Comparison of ENCODE assay signal across 8 cellular contexts in genomic region chr2:60882971-60883753, GRCh38. TPM values are rescaled to one million over a fixed set of nuclear protein-coding genes. Genes with fewer than 3 reads are reported as not detected.
DNase-seq lines count a peak whose midpoint lies in the region; ATAC-seq and TF ChIP-seq lines count a peak whose summit lies in the region.

No MANE protein-coding gene starts in this region.

- H3K27ac ChIP-seq in CD4-positive, alpha-beta memory T cell (ENCODE audit: low read depth, low read length) = peak overlapping the region; percentile 100
- H3K27ac ChIP-seq in gastroesophageal sphincter (peak overlapping the region; percentile 86 to 98 (median 97)), sigmoid colon (peak overlapping the region; percentile 93 to 99 (median 97))

- H3K4me3 ChIP-seq in CD4-positive, alpha-beta memory T cell (ENCODE audit: low read length in 2 of 2) = peak overlapping the region; percentile 85 to 96
- H3K4me3 ChIP-seq in gastroesophageal sphincter = peak overlapping the region; percentile 64 to 79
- peak overlapping the region; percentile 69 to 95 (median 90) for H3K4me3 ChIP-seq in sigmoid colon

- peaks cover 21 to 51% (median 39%) of the 10 kb centered on the region in 4 donors for H3K4me1 Mint-ChIP-seq in CD4-positive, alpha-beta memory T cell
- peaks cover 38% of the 10 kb centered on the region for H3K4me1 Mint-ChIP-seq in activated CD4-positive, alpha-beta memory T cell treated with anti-CD3 and anti-CD28 coated beads, Interleukin-2, amount 10 ng/mL, durations not matched to agents 7 days and 5 days

- peaks cover 0 to 24% of the 10 kb centered on the region in 2 donors for H3K36me3 Mint-ChIP-seq in CD4-positive, alpha-beta memory T cell
- peaks cover 7% of the 10 kb centered on the region for H3K36me3 Mint-ChIP-seq in activated CD4-positive, alpha-beta memory T cell treated with anti-CD3 and anti-CD28 coated beads, Interleukin-2, amount 10 ng/mL, durations not matched to agents 7 days and 5 days (ENCODE audit: low read depth)

- H3K27me3 ChIP-seq in CD4-positive, alpha-beta memory T cell (ENCODE audit: insufficient read depth, low read length) = no peaks in the 10 kb centered on the region
- H3K27me3 ChIP-seq in gastroesophageal sphincter (no peaks in the 10 kb centered on the region), sigmoid colon (no peaks in the 10 kb centered on the region)

- peak overlapping the region; percentile 91 to 100 (median 99) for H3K27ac Mint-ChIP-seq in CD4-positive, alpha-beta memory T cell
- peak overlapping the region; percentile 96 for H3K27ac Mint-ChIP-seq in activated CD4-positive, alpha-beta memory T cell treated with anti-CD3 and anti-CD28 coated beads, Interleukin-2, amount 10 ng/mL, durations not matched to agents 7 days and 5 days

- no peaks in the 10 kb centered on the region for H3K9me3 ChIP-seq in CD4-positive, alpha-beta memory T cell (ENCODE audit: control insufficient read depth in 1 of 2, low read length in 2 of 2)
- H3K9me3 ChIP-seq in gastroesophageal sphincter (no peaks in the 10 kb centered on the region), sigmoid colon (no peaks in the 10 kb centered on the region)

- TF ChIP-seq POLR2A in gastroesophageal sphincter (IDR thresholded peaks at IDR 0.05) (no peak), sigmoid colon (IDR thresholded peaks at IDR 0.05) (no peak)

- CTCF ChIA-PET in CD4-positive, alpha-beta memory T cell (lab: Charles Lee; ENCODE audit: partially characterized antibody) = interaction anchor here (1.0 to 2.8 kb wide), 10 partner anchors 8 to 137 kb away, joined by 3 to 21 read pairs (median 5); no protein-coding TSS in a partner anchor
- CTCF ChIA-PET in activated CD4-positive, alpha-beta memory T cell treated with anti-CD3 and anti-CD28 coated beads, Interleukin-2, amount 10 ng/mL, durations not matched to agents 7 days and 5 days (lab: Charles Lee) = interaction anchor here (0.7 to 2.5 kb wide), 5 partner anchors 18 to 123 kb away, joined by 3 to 7 read pairs (median 4); no protein-coding TSS in a partner anchor

- 16 to 19% methylated on average over 6 to 8 of the region's 8 CpGs for WGBS in gastroesophageal sphincter (ENCODE audit: low coverage in 1 of 2), 2 donors
- 2 to 6% methylated on average over 8 of the region's 8 CpGs for whole genome bisulfite sequencing in sigmoid colon, 2 donors

- no peak for TF ChIP-seq EP300 in gastroesophageal sphincter (IDR thresholded peaks at IDR 0.05)
- no peak for TF ChIP-seq EP300 in sigmoid colon (IDR thresholded peaks at IDR 0.05)

- POLR2A ChIA-PET in CD4-positive, alpha-beta memory T cell (lab: Charles Lee; ENCODE audit: partially characterized antibody) = interaction anchor here (0.5 to 4.3 kb wide), 19 partner anchors 14 to 655 kb away, joined by 3 to 99 read pairs (median 7); partner anchors contain the start of genes PAPOLG, PEX13, PUS10 and XPO1
- POLR2A ChIA-PET in activated CD4-positive, alpha-beta memory T cell treated with anti-CD3 and anti-CD28 coated beads, Interleukin-2, amount 10 ng/mL, durations not matched to agents 7 days and 5 days (lab: Charles Lee) = interaction anchor here (0.8 to 4.5 kb wide), 14 partner anchors 8 to 295 kb away, joined by 3 to 39 read pairs (median 6); partner anchors contain the start of genes PAPOLG, PEX13 and PUS10

- TF ChIP-seq CTCF in gastroesophageal sphincter (IDR thresholded peaks at IDR 0.05) (no peak), sigmoid colon (IDR thresholded peaks at IDR 0.05) (no peak)

- DNase-seq in CD4-positive, alpha-beta memory T cell = peak in 4 of 5 donors; percentile 30 to 37 (median 32)
- DNase-seq in KG1 (lab: John Stamatoyannopoulos, UW) (peak; percentile 60), sigmoid colon (no peak), kidney glomerular epithelial cell (lab: John Stamatoyannopoulos, UW) (no peak), NCI-H774 (lab: John Stamatoyannopoulos, UW) (no peak)
- peak; percentile 27 for DNase-seq in activated CD4-positive, alpha-beta memory T cell treated with anti-CD3 and anti-CD28 coated beads, Interleukin-2, amount 10 ng/mL, durations not matched to agents 7 days and 5 days

- intact Hi-C loops in CD4-positive, alpha-beta memory T cell (cut with micrococcal nuclease) = loop anchor here (1.0 to 10.0 kb wide), 6 partner anchors 8 to 654 kb away; partner anchors contain the start of genes PEX13, USP34 and XPO1
- intact Hi-C loops in sigmoid colon (cut with DNase I) = loop anchor here (5.0 to 10.0 kb wide), 3 partner anchors 86 to 652 kb away; partner anchors contain the start of genes PEX13, PUS10 and XPO1

- H3K36me3 ChIP-seq in CD4-positive, alpha-beta memory T cell (ENCODE audit: insufficient read depth, low read length) = no peaks in the 10 kb centered on the region
- no peaks in the 10 kb centered on the region for H3K36me3 ChIP-seq in gastroesophageal sphincter
- H3K36me3 ChIP-seq in sigmoid colon = no peaks in the 10 kb centered on the region

- peaks cover 48% of the 10 kb centered on the region for H3K4me1 ChIP-seq in CD4-positive, alpha-beta memory T cell (ENCODE audit: insufficient read depth, low read length)
- peaks cover 3 to 63% (median 4%) of the 10 kb centered on the region in 3 donors for H3K4me1 ChIP-seq in gastroesophageal sphincter
- peaks cover 0 to 52% (median 28%) of the 10 kb centered on the region in 4 donors for H3K4me1 ChIP-seq in sigmoid colon

- H3K9me3 Mint-ChIP-seq in CD4-positive, alpha-beta memory T cell = peaks cover 0 to 1% (median 0%) of the 10 kb centered on the region in 8 donors
- H3K9me3 Mint-ChIP-seq in activated CD4-positive, alpha-beta memory T cell treated with anti-CD3 and anti-CD28 coated beads, Interleukin-2, amount 10 ng/mL, durations not matched to agents 7 days and 5 days = no peaks in the 10 kb centered on the region

- H3K4me3 Mint-ChIP-seq in CD4-positive, alpha-beta memory T cell = peak overlapping the region; percentile 92 to 100 (median 95)
- peak overlapping the region; percentile 95 for H3K4me3 Mint-ChIP-seq in activated CD4-positive, alpha-beta memory T cell treated with anti-CD3 and anti-CD28 coated beads, Interleukin-2, amount 10 ng/mL, durations not matched to agents 7 days and 5 days

- ATAC-seq in GM19035 (IDR thresholded peaks at IDR 0.05; ENCODE audit: unreplicated experiment) (peak; percentile 27), gastroesophageal sphincter (no peak)

- H3K27me3 Mint-ChIP-seq in CD4-positive, alpha-beta memory T cell = no peaks in the 10 kb centered on the region
- H3K27me3 Mint-ChIP-seq in activated CD4-positive, alpha-beta memory T cell treated with anti-CD3 and anti-CD28 coated beads, Interleukin-2, amount 10 ng/mL, durations not matched to agents 7 days and 5 days = peaks cover 3% of the 10 kb centered on the region

RNA-seq across cellular contexts. Expression of gene REL, which starts 1.8 kb away (rescaled TPM):
- 10 to 100 TPM; 26.5 to 28.0 TPM for total RNA-seq in CD4-positive, alpha-beta memory T cell
- 10 to 100 TPM in 1 of 2 donors, 1 to 10 TPM in 1; 3.8 to 12.3 TPM for polyA plus RNA-seq in CD4-positive, alpha-beta memory T cell
- 10 to 100 TPM; 22.9 to 24.0 TPM for total RNA-seq in activated CD4-positive, alpha-beta memory T cell treated with anti-CD3 and anti-CD28 coated beads, Interleukin-2, amount 10 ng/mL, durations not matched to agents 7 days and 5 days
- total RNA-seq in gastroesophageal sphincter = 10 to 100 TPM in 1 of 4 donors, 1 to 10 TPM in 3; 8.3 to 13.3 (median 9.5) TPM
- 10 to 100 TPM; 11.0 to 14.7 (median 12.5) TPM for total RNA-seq in sigmoid colon
- 10 to 100 TPM in 1 of 3 donors, 1 to 10 TPM in 2; 1.2 to 10.2 (median 2.3) TPM for polyA plus RNA-seq in sigmoid colon

Comparison
In these comparisons a context has a peak if more than half of its experiments do, and no peak if none do; other contexts are left out.
1. DNase-seq: peak in CD4-positive, alpha-beta memory T cell (4 of 5), KG1 (single experiment) and activated CD4-positive, alpha-beta memory T cell treated with anti-CD3 and anti-CD28 coated beads, Interleukin-2, amount 10 ng/mL, durations not matched to agents 7 days and 5 days (single experiment); none in sigmoid colon (single experiment), kidney glomerular epithelial cell (single experiment) and NCI-H774 (single experiment).
2. Peak in every context shown above with its lines, with median percentiles within 50 percentile points of each other: H3K27ac ChIP-seq and H3K4me3 ChIP-seq.